25 cellular contexts compared by ENCODE assay signal in the genomic region with DNA sequence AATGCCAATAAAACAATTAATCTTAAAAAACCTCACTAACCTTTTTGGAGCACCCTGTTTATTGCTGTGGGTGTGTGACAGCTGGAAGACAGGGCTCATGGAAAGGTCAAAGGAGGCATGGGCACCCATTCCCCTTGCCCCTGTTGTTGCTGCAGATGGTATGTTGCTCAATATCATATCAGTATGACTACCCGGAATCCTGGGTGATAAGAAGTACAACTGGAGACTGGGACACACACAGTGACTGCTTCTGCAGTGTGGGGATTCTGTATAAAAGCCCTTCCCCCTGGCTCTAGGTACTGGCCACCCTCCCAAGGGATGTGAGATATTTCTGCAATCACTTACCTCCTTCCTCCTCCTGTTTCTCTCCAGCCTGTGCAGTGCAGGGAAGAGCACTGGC. TPM values are rescaled to one million over a fixed set of nuclear protein-coding genes. Genes with fewer than 3 reads are reported as not detected.
"Had no signal": no experiment of that assay in that cellular context is flagged by ENCODE, and none has a peak within 500 bp of the region (broad histone marks: within the 10 kb centered on the region; RNA-seq: fewer than 3 reads in every experiment).

No MANE protein-coding gene starts in this region.

- H3K4me3 Mint-ChIP-seq: activated CD4-positive, alpha-beta memory T cell treated with anti-CD3 and anti-CD28 coated beads for 36 hours; activated naive CD4-positive, alpha-beta T cell treated with anti-CD3 and anti-CD28 coated beads for 36 hours; activated naive CD8-positive, alpha-beta T cell treated with anti-CD3 and anti-CD28 coated beads, Interleukin-2, amount 50 U/mL, for 24 hours; nephron progenitor cell; stimulated activated naive B cell treated with anti-CD40 and anti-IgM and Interleukin-4, amounts not matched to agents 10 μg/mL and 1 μg/mL and 100 μg/mL, for 72 hours had no signal

- H3K36me3 Mint-ChIP-seq: activated CD4-positive, alpha-beta memory T cell treated with anti-CD3 and anti-CD28 coated beads for 36 hours; stimulated activated naive B cell treated with anti-CD40 and anti-IgM and Interleukin-4, amounts not matched to agents 10 μg/mL and 1 μg/mL and 100 μg/mL, for 72 hours had no signal

- H3K9me3 ChIP-seq: body of pancreas, esophagus muscularis mucosa, right lobe of liver, uterus had no signal

- H3K27me3 ChIP-seq: body of pancreas, cardiac muscle cell, right lobe of liver, uterus had no signal

- H3K4me3 ChIP-seq: body of pancreas, cardiac muscle cell, esophagus muscularis mucosa, right lobe of liver, smooth muscle cell, uterus had no signal

- H3K4me2 ChIP-seq: smooth muscle cell had no signal

- H3K36me3 ChIP-seq: cardiac muscle cell, esophagus muscularis mucosa, right lobe of liver, uterus had no signal

- H3K9me3 Mint-ChIP-seq: activated CD4-positive, alpha-beta memory T cell treated with anti-CD3 and anti-CD28 coated beads for 36 hours; activated naive CD4-positive, alpha-beta T cell treated with anti-CD3 and anti-CD28 coated beads for 36 hours; activated naive CD8-positive, alpha-beta T cell treated with anti-CD3 and anti-CD28 coated beads, Interleukin-2, amount 50 U/mL, for 24 hours; stimulated activated naive B cell treated with anti-CD40 and anti-IgM and Interleukin-4, amounts not matched to agents 10 μg/mL and 1 μg/mL and 100 μg/mL, for 72 hours had no signal

- H3K27ac ChIP-seq: body of pancreas, cardiac muscle cell, esophagus muscularis mucosa, parathyroid adenoma, right lobe of liver, uterus had no signal

- H3K79me2 ChIP-seq: parathyroid adenoma had no signal

- DNase-seq: activated CD4-positive, alpha-beta memory T cell treated with anti-CD3 and anti-CD28 coated beads for 36 hours; activated CD4-positive, alpha-beta T cell treated with anti-CD3 and anti-CD28 coated beads for 48 hours; activated effector memory CD4-positive, alpha-beta T cell treated with Interleukin-2 at 50 U/mL for 16 hours; activated naive CD4-positive, alpha-beta T cell treated with anti-CD3 and anti-CD28 coated beads for 36 hours; activated naive CD8-positive, alpha-beta T cell treated with anti-CD3 and anti-CD28 coated beads, Interleukin-2, amount 50 U/mL, for 24 hours; activated T-cell treated with anti-CD3 and anti-CD28 coated beads, Interleukin-2, amount 50 U/mL, for 48 hours; anterior cingulate cortex; body of pancreas; dermis blood vessel endothelial cell; effector memory CD4-positive, alpha-beta T cell; hippocampal formation; nephron progenitor cell; nucleus accumbens; right lobe of liver; stimulated activated CD4-positive, alpha-beta T cell treated with anti-CD3 and anti-CD28 coated beads, Interleukin-15, amount 100 ng/mL, for 24 hours; stimulated activated CD8-positive, alpha-beta memory T cell treated with anti-CD3 and anti-CD28 coated beads, Interleukin-4, amount 100 ng/mL, for 48 hours; stimulated activated naive B cell treated with anti-CD40 and anti-IgM and Interleukin-4, amounts not matched to agents 10 μg/mL and 1 μg/mL and 100 μg/mL, for 72 hours; trophoblast cell; uterus had no signal

- ATAC-seq: activated naive CD8-positive, alpha-beta T cell treated with anti-CD3 and anti-CD28 coated beads, Interleukin-2, amount 50 U/mL, for 24 hours; body of pancreas; stimulated activated naive B cell treated with anti-CD40 and anti-IgM and Interleukin-4, amounts not matched to agents 10 μg/mL and 1 μg/mL and 100 μg/mL, for 72 hours had no signal

- H3K27ac Mint-ChIP-seq: activated CD4-positive, alpha-beta memory T cell treated with anti-CD3 and anti-CD28 coated beads for 36 hours; activated naive CD4-positive, alpha-beta T cell treated with anti-CD3 and anti-CD28 coated beads for 36 hours; activated naive CD8-positive, alpha-beta T cell treated with anti-CD3 and anti-CD28 coated beads, Interleukin-2, amount 50 U/mL, for 24 hours; nephron progenitor cell; stimulated activated naive B cell treated with anti-CD40 and anti-IgM and Interleukin-4, amounts not matched to agents 10 μg/mL and 1 μg/mL and 100 μg/mL, for 72 hours had no signal

- H2AFZ ChIP-seq: parathyroid adenoma had no signal

- H3K4me1 ChIP-seq: body of pancreas, esophagus muscularis mucosa, parathyroid adenoma, right lobe of liver, uterus had no signal

- H3K9ac ChIP-seq: parathyroid adenoma had no signal

- H3K27me3 Mint-ChIP-seq: stimulated activated naive B cell treated with anti-CD40 and anti-IgM and Interleukin-4, amounts not matched to agents 10 μg/mL and 1 μg/mL and 100 μg/mL, for 72 hours had no signal

RNA-seq across cellular contexts. Expression of gene IL20RA, which starts 47.3 kb away (rescaled TPM):
- total RNA-seq: activated CD4-positive, alpha-beta memory T cell treated with anti-CD3 and anti-CD28 coated beads for 36 hours; activated naive CD4-positive, alpha-beta T cell treated with anti-CD3 and anti-CD28 coated beads for 36 hours; endothelial cell of umbilical vein; T-helper 2 cell treated with Interferon-gamma antibody and Interleukin-4, amounts not matched to agents 100 ng/mL and 5 ng/mL, for 36 hours had no signal
- polyA plus RNA-seq: endothelial cell of umbilical vein had no signal
